Comparison of ENCODE assay signal across 25 cellular contexts in genomic region chr15:47974724-47975123, GRCh38.
"Had no signal": no experiment of that assay in that cellular context is flagged by ENCODE, and none has a peak within 500 bp of the region (broad histone marks: within the 10 kb centered on the region; RNA-seq: fewer than 3 reads in every experiment).

No MANE protein-coding gene starts in this region.

- H3K36me3 Mint-ChIP-seq: naive thymus-derived CD8-positive, alpha-beta T cell; type B pancreatic cell had no signal

- H3K4me3 ChIP-seq: coronary artery, esophagus squamous epithelium, hepatocyte, pancreas, smooth muscle cell, testis, tibial artery had no signal

- DNase-seq: dermis blood vessel endothelial cell; effector memory CD4-positive, alpha-beta T cell; erythroblast; esophagus squamous epithelium; foreskin melanocyte; naive thymus-derived CD8-positive, alpha-beta T cell; nephron progenitor cell; pancreas; stimulated activated CD4-positive, alpha-beta T cell treated with anti-CD3 and anti-CD28 coated beads, Interleukin-12 subunit alpha, Interleukin-12 subunit beta, amount 100 ng/mL, for 4 hours; stimulated activated CD4-positive, alpha-beta T cell treated with anti-CD3 and anti-CD28 coated beads, Interleukin-1b, Interleukin-23, amount 100 ng/mL, for 48 hours; stimulated activated CD4-positive, alpha-beta T cell treated with anti-CD3 and anti-CD28 coated beads, Interleukin-4, amount 100 ng/mL, for 1 hour; stimulated activated CD8-positive, alpha-beta memory T cell treated with anti-CD3 and anti-CD28 coated beads, Interleukin-4, amount 100 ng/mL, for 48 hours; stimulated activated naive CD8-positive, alpha-beta T cell treated with anti-CD3 and anti-CD28 coated beads, Interleukin-15, Interleukin-2, amounts not matched to agents 100 U/mL and 50 U/mL, for 24 hours; substantia nigra; testis; tibial artery had no signal

- H3K4me3 Mint-ChIP-seq: central memory CD8-positive, alpha-beta T cell; naive thymus-derived CD8-positive, alpha-beta T cell; nephron progenitor cell; type B pancreatic cell had no signal

- H3K27ac Mint-ChIP-seq: naive thymus-derived CD8-positive, alpha-beta T cell; nephron progenitor cell; type B pancreatic cell had no signal

- H3K27me3 Mint-ChIP-seq: type B pancreatic cell had no signal

- ATAC-seq: naive thymus-derived CD8-positive, alpha-beta T cell; pancreas; sciatic nerve; stimulated activated naive CD8-positive, alpha-beta T cell treated with anti-CD3 and anti-CD28 coated beads, Interleukin-15, Interleukin-2, amounts not matched to agents 100 U/mL and 50 U/mL, for 24 hours had no signal

- H3K27ac ChIP-seq: coronary artery, esophagus squamous epithelium, hepatocyte, neutrophil, pancreas, testis, tibial artery had no signal

- H3K4me1 Mint-ChIP-seq: central memory CD8-positive, alpha-beta T cell; naive thymus-derived CD8-positive, alpha-beta T cell had no signal

- H3K9me3 Mint-ChIP-seq: central memory CD8-positive, alpha-beta T cell had no signal

- H3K27me3 ChIP-seq: hepatocyte, neutrophil, pancreas, testis had no signal

- H2AFZ ChIP-seq: hepatocyte had no signal

- FAIRE-seq: endothelial cell of umbilical vein, islet of Langerhans, pancreas had no signal

- H3K79me2 ChIP-seq: hepatocyte had no signal

- H3K36me3 ChIP-seq: esophagus squamous epithelium, neutrophil, pancreas, tibial artery had no signal

- H3K9me3 ChIP-seq: esophagus squamous epithelium, neutrophil, pancreas, testis, tibial artery had no signal

- H3K4me1 ChIP-seq: esophagus squamous epithelium, pancreas, testis, tibial artery had no signal

- H3K4me2 ChIP-seq: hepatocyte, smooth muscle cell had no signal
